Comparison of ENCODE assay signal across 26 cellular contexts in genomic region chr11:61996933-61997332, GRCh38. TPM values are rescaled to one million over a fixed set of nuclear protein-coding genes. Genes with fewer than 3 reads are reported as not detected.
DNase-seq lines count a peak whose midpoint lies in the region; ATAC-seq and TF ChIP-seq lines count a peak whose summit lies in the region.
"Had no signal": no experiment of that assay in that cellular context is flagged by ENCODE, and none has a peak within 500 bp of the region (broad histone marks: within the 10 kb centered on the region; RNA-seq: fewer than 3 reads in every experiment).

No MANE protein-coding gene starts in this region.

- peak overlapping the region; percentile 12 to 99 (median 94) for H3K27ac ChIP-seq in dorsolateral prefrontal cortex
- H3K27ac ChIP-seq: cardiac muscle cell, psoas muscle, thoracic aorta, vagina had no signal

- H3K4me3 ChIP-seq in dorsolateral prefrontal cortex, result no peak overlapping the region
- H3K4me3 ChIP-seq: A549, cardiac muscle cell, K562, psoas muscle, thoracic aorta, vagina had no signal

- no peak for TF ChIP-seq CTCF in GM13976 (IDR thresholded peaks at IDR 0.05; ENCODE audit: borderline replicate concordance, control extremely low read depth, extremely low read depth, insufficient read depth, missing control alignments)
- peak in 53 of 56 donors; percentile 20 to 81 (median 55) for TF ChIP-seq CTCF in dorsolateral prefrontal cortex (IDR thresholded peaks at IDR 0.05 in 54 of 56, conservative IDR thresholded peaks at IDR 0.05 in 2 of 56; ENCODE audit: low read depth in 1 of 56, partially characterized antibody in 56 of 56)

- peak; percentile 15 for DNase-seq in GM13976 (ENCODE audit: low spot score)
- DNase-seq in dorsolateral prefrontal cortex, result peak in 9 of 10 donors; percentile 65 to 86 (median 77)
- DNase-seq in left lobe of liver (ENCODE audit: low spot score), result peak; percentile 23
- DNase-seq in putamen (ENCODE audit: low spot score), result peak; percentile 91
- no peak for DNase-seq in NCI-H1436 treated with DMSO at 0.1 percent for 48 hours (lab: John Stamatoyannopoulos, UW)
- DNase-seq: activated B cell treated with CpG ODN at 0.5 μM for 24 hours; activated naive CD4-positive, alpha-beta T cell treated with anti-CD3 and anti-CD28 coated beads, Interleukin-2, amount 50 U/mL, for 16 hours; activated T-cell treated with anti-CD3 and anti-CD28 coated beads, Interleukin-2, amount 50 U/mL, for 72 hours; CD8-positive, alpha-beta memory T cell; NCI-H1105 treated with DMSO at 0.1 percent for 48 hours; NCI-H2029 treated with DMSO at 0.1 percent for 48 hours; NCI-H345; psoas muscle; stimulated activated CD4-positive, alpha-beta T cell treated with anti-CD3 and anti-CD28 coated beads, Interleukin-15, amount 100 ng/mL, for 24 hours; stimulated activated naive B cell treated with anti-CD40 and anti-IgM and Interleukin-4, amounts not matched to agents 10 μg/mL and 1 μg/mL and 100 μg/mL, for 72 hours; T1000 had no signal

- intact Hi-C loops in dorsolateral prefrontal cortex (cut with DNase I), result no loop called here

- H3K27me3 ChIP-seq in dorsolateral prefrontal cortex, result no peaks in the 10 kb centered on the region
- H3K27me3 ChIP-seq: cardiac muscle cell, vagina had no signal

- ATAC-seq in left lobe of liver (no peak), HG02759 (IDR thresholded peaks at IDR 0.05; ENCODE audit: unreplicated experiment) (no peak), HG03439 (IDR thresholded peaks at IDR 0.05; ENCODE audit: unreplicated experiment) (no peak), HG03457 (IDR thresholded peaks at IDR 0.05; ENCODE audit: unreplicated experiment) (no peak)
- ATAC-seq: A549; activated T-cell treated with anti-CD3 and anti-CD28 coated beads, Interleukin-2, amount 50 U/mL, for 72 hours; K562; psoas muscle; stimulated activated naive B cell treated with anti-CD40 and anti-IgM and Interleukin-4, amounts not matched to agents 10 μg/mL and 1 μg/mL and 100 μg/mL, for 72 hours had no signal

- in situ Hi-C loops in GM13976 (cut with MboI; ENCODE audit: low sequenced_read_pairs, unreplicated experiment), result no loop called here

RNA-seq across cellular contexts. Expression of gene FTH1, which starts 29.5 kb away (rescaled TPM):
- total RNA-seq in dorsolateral prefrontal cortex (1,000 to 10,000 TPM; 2,016 to 5,225 (median 3,057) TPM), left lobe of liver (938 TPM)

RNA-seq across cellular contexts. Expression of gene BEST1, which starts 46.8 kb away (rescaled TPM):
- total RNA-seq in dorsolateral prefrontal cortex (100 to 1,000 TPM in 2 of 120 experiments, 10 to 100 TPM in 118; 10.7 to 176 (median 32.0) TPM), left lobe of liver (0.63 TPM)
- total RNA-seq: glomerular endothelial cell, HT1080 had no signal
